ENCODE assay signal across 24 cellular contexts in the genomic region with DNA sequence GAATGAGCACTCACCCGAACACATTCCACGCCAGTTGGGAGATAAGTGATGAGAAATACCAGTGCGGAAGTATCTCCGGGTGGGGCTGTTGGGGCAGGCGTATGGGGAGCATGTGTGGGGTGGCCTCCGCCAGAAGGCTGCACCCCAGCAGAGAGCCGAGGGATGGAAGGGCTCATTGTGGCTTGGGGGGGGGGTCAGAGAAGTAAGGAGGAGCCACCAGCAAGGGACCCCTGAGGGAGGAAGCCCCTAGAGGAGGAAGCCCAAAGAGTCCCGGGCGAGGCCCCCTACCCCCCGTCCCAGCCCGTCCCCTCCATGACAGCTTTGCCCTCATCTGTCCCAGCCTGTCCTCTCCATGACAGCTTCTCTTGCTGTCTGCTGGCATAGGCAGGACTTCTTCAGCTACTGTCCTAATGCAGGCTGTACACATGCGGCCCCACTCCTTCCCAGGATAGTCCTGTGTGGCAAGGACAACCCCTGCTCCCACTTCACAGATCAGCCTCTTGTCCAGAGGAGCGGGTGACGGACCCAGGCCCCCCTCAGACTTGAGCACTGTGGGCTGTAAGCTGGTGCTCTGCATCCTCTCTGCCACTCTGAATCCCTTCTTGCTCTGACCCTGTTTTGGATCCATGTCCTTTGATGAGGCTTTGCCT.
DNase-seq lines count a peak whose midpoint lies in the region; ATAC-seq and TF ChIP-seq lines count a peak whose summit lies in the region.
"Had no signal": no experiment of that assay in that cellular context is flagged by ENCODE, and none has a peak within 500 bp of the region (broad histone marks: within the 10 kb centered on the region; RNA-seq: fewer than 3 reads in every experiment).

No MANE protein-coding gene starts in this region.

- DNase-seq in activated effector memory CD4-positive, alpha-beta T cell treated with anti-CD3 and anti-CD28 coated beads, Interleukin-2, amount 50 U/mL, for 16 hours, result peak; percentile 34
- DNase-seq in activated effector memory CD4-positive, alpha-beta T cell treated with Interleukin-2 at 50 U/mL for 16 hours, result no peak
- DNase-seq in endodermal cell (peak; percentile 11), mesenteric fat pad (ENCODE audit: low spot score) (peak; percentile 84), NCI-H2227 treated with DMSO at 0.1 percent for 48 hours (lab: John Stamatoyannopoulos, UW) (no peak), dermis blood vessel endothelial cell (no peak)
- DNase-seq: CD8-positive, alpha-beta T cell; GOT3; HCEC 1CT; Kasumi-1; NCI-H1092 treated with DMSO at 0.1 percent for 48 hours; NCI-H1436 treated with DMSO at 0.1 percent for 48 hours; NCI-H1930; NCI-H2107; NCI-H446; NCI-H524 treated with DMSO at 0.1 percent for 48 hours; NCI-H774; SJCRH30 had no signal

- no peaks in the 10 kb centered on the region for H3K27me3 ChIP-seq in endodermal cell (ENCODE audit: control insufficient read depth, insufficient read depth, low read length, poor library complexity, severe bottlenecking)

- no peak overlapping the region for H3K9ac ChIP-seq in endodermal cell (ENCODE audit: extremely low read depth, low read length, poor library complexity, severe bottlenecking)

- no peak overlapping the region for H3K4me3 ChIP-seq in endodermal cell (ENCODE audit: low read length)
- H3K4me3 ChIP-seq: SJCRH30 had no signal

- peaks cover 67% of the 10 kb centered on the region for H3K9me3 Mint-ChIP-seq in endodermal cell
- H3K9me3 Mint-ChIP-seq: CD8-positive, alpha-beta T cell had no signal

- H3K4me3 Mint-ChIP-seq in endodermal cell, result no peak overlapping the region
- H3K4me3 Mint-ChIP-seq: B cell; CD8-positive, alpha-beta T cell had no signal

- WGBS in endodermal cell (ENCODE audit: insufficient coverage in 1 of 2, insufficient read length in 1 of 2), 2 experiments, result 76 to 83% methylated on average over 4 to 14 of the region's 14 CpGs

- H3K36me3 ChIP-seq in endodermal cell (ENCODE audit: control insufficient read depth, insufficient read depth, low read length), result no peaks in the 10 kb centered on the region
- H3K36me3 ChIP-seq: SJCRH30 had no signal

- peaks cover 57% of the 10 kb centered on the region for H3K36me3 Mint-ChIP-seq in endodermal cell (ENCODE audit: low read depth)
- H3K36me3 Mint-ChIP-seq: CD8-positive, alpha-beta T cell had no signal

- H3K9me3 ChIP-seq in endodermal cell (ENCODE audit: control insufficient read depth, low read length), result peaks cover 29% of the 10 kb centered on the region
- H3K9me3 ChIP-seq: Caco-2, SJCRH30 had no signal

- no peak overlapping the region for H3K27ac ChIP-seq in endodermal cell (ENCODE audit: low read depth, low read length)
- H3K27ac ChIP-seq: 22Rv1, C4-2B, HL-60, SJCRH30 had no signal

- H3K4me1 ChIP-seq in endodermal cell (ENCODE audit: control insufficient read depth, insufficient read depth, low read length), result no peaks in the 10 kb centered on the region
- H3K4me1 ChIP-seq: Caco-2, SJCRH30 had no signal

- no peak for TF ChIP-seq CTCF in endodermal cell (conservative IDR thresholded peaks at IDR 0.05)

- H3K4me1 Mint-ChIP-seq in endodermal cell, result no peaks in the 10 kb centered on the region
- H3K4me1 Mint-ChIP-seq: B cell had no signal

- H3K27me3 Mint-ChIP-seq in endodermal cell (ENCODE audit: insufficient read depth), result peaks cover 4% of the 10 kb centered on the region

- no peak for ATAC-seq in GM21423 (IDR thresholded peaks at IDR 0.05; ENCODE audit: unreplicated experiment)
- ATAC-seq: CD8-positive, alpha-beta T cell had no signal

- H3K27ac Mint-ChIP-seq in endodermal cell, result no peak overlapping the region
- H3K27ac Mint-ChIP-seq: B cell; CD8-positive, alpha-beta T cell had no signal

Comparison
In these comparisons a context has a peak if more than half of its experiments do, and no peak if none do; other contexts are left out.
1. DNase-seq: peak in activated effector memory CD4-positive, alpha-beta T cell treated with anti-CD3 and anti-CD28 coated beads, Interleukin-2, amount 50 U/mL, for 16 hours (single experiment), endodermal cell (single experiment) and mesenteric fat pad (single experiment); none in activated effector memory CD4-positive, alpha-beta T cell treated with Interleukin-2 at 50 U/mL for 16 hours (single experiment), NCI-H2227 treated with DMSO at 0.1 percent for 48 hours (single experiment) and dermis blood vessel endothelial cell (single experiment).